In the genomic region with DNA sequence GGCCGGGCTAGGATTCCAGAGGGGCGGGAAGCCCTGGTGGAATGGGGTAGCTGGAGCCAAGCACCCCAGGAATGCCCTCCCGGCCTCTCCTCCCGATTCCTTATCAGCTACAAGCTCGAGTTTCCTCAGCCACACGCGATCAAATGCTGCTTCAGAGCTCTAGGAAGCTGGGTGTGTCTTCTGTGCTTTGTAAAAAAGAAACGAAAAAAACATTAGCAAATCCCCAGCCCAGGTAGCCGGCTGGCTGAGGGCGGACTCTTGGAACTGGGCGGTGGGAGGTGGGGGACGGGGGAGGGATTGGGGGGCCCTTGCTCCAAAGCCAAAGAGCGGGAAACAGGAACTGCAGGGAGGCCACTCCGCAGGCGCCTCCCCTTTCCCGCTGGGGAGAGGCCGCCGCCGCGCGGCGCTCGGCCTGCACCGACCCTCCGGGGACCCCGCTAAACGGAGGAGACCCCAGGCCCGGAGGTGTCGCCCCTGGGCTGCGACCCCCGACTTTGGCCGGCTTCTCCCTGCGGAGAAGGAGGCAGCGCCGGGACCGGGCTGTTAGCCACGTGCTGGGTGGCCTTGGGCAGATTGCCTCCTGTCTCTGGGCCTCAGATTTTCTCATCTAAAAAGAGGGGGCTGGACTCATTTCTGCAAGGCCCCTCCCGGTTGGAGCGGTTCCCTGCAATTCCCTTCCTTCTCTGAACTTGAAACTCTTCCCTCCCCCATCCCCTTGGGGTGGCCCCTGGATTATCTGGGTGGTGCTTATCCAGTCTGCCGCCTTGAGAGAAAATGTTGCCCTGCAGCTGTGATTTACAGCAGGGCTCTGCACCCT, we compare ENCODE assay signal across 8 cellular contexts. TPM values are rescaled to one million over a fixed set of nuclear protein-coding genes. Genes with fewer than 3 reads are reported as not detected.
DNase-seq lines count a peak whose midpoint lies in the region; ATAC-seq, FAIRE-seq and TF ChIP-seq lines count a peak whose summit lies in the region.
"Had no signal": no experiment of that assay in that cellular context is flagged by ENCODE, and none has a peak within 500 bp of the region (broad histone marks: within the 10 kb centered on the region; RNA-seq: fewer than 3 reads in every experiment).

No MANE protein-coding gene starts in this region.

- DNase-seq in NB4 (ENCODE audit: low read depth) (peak; percentile 41), coronary artery (ENCODE audit: low spot score) (peak; percentile 76), right lobe of liver (peak in 2 of 3 donors; percentile 24 to 49), type B pancreatic cell (ENCODE audit: extremely low spot score, unreplicated experiment) (no peak), NCI-H526 treated with DMSO at 0.1 percent for 48 hours (lab: John Stamatoyannopoulos, UW) (no peak)
- DNase-seq: T-cell had no signal

- TF ChIP-seq POLR2A in NB4 (IDR thresholded peaks at IDR 0.05; ENCODE audit: extremely low read depth, insufficient read length): no peak
- no peak for TF ChIP-seq POLR2A in right lobe of liver (IDR thresholded peaks at IDR 0.05)

- H3K27ac ChIP-seq in coronary artery: peak overlapping the region; percentile 42 to 58
- H3K27ac ChIP-seq in right lobe of liver: peak overlapping the region in 1 of 3 donors; percentile 33

- no peaks in the 10 kb centered on the region for H3K9me3 ChIP-seq in right lobe of liver

- H3K4me3 ChIP-seq in NB4 (ENCODE audit: low read depth, low read length): peak overlapping the region; percentile 25
- peak overlapping the region; percentile 73 for H3K4me3 ChIP-seq in coronary artery
- H3K4me3 ChIP-seq in right lobe of liver: peak overlapping the region; percentile 40 to 56 (median 46)

- ATAC-seq in right lobe of liver (peak; percentile 64 to 71 (median 67)), HG03520 (IDR thresholded peaks at IDR 0.05; ENCODE audit: unreplicated experiment) (no peak)

- peaks cover 5% of the 10 kb centered on the region for H3K9me3 Mint-ChIP-seq in type B pancreatic cell

- peak overlapping the region; percentile 76 for H3K27ac Mint-ChIP-seq in type B pancreatic cell
- H3K27ac Mint-ChIP-seq: T-cell had no signal

- H3K4me3 Mint-ChIP-seq in type B pancreatic cell: peak overlapping the region; percentile 81

- H3K4me1 Mint-ChIP-seq in type B pancreatic cell (ENCODE audit: unreplicated experiment): peaks cover 24% of the 10 kb centered on the region

- peak; percentile 36 for FAIRE-seq in G401.6 (lab: Jason Lieb, UNC)

- no peaks in the 10 kb centered on the region for H3K36me3 Mint-ChIP-seq in type B pancreatic cell
- H3K36me3 Mint-ChIP-seq: T-cell had no signal

- intact Hi-C loops in right lobe of liver (cut with DNase I): no loop called here

- peaks cover 2% of the 10 kb centered on the region for H3K27me3 Mint-ChIP-seq in type B pancreatic cell

- no peaks in the 10 kb centered on the region for H3K36me3 ChIP-seq in right lobe of liver

- 8% methylated on average over 15 of the region's 40 CpGs for WGBS in right lobe of liver (ENCODE audit: insufficient coverage, low coverage, low lambda C conversion rate, missing lambda C conversion rate)

- no peaks in the 10 kb centered on the region for H3K4me1 ChIP-seq in right lobe of liver

- no peaks in the 10 kb centered on the region for H3K27me3 ChIP-seq in right lobe of liver

- no peak for TF ChIP-seq CTCF in NB4 (IDR thresholded peaks at IDR 0.05; ENCODE audit: low read depth, low read length)
- TF ChIP-seq CTCF in coronary artery (IDR thresholded peaks at IDR 0.05): no peak
- no peak for TF ChIP-seq CTCF in right lobe of liver (IDR thresholded peaks at IDR 0.05)
- no peak for TF ChIP-seq CTCF in type B pancreatic cell (conservative IDR thresholded peaks at IDR 0.05)

RNA-seq across cellular contexts. Expression of a gene that starts 40.9 kb away (rescaled TPM):
- total RNA-seq in right lobe of liver (not detected), type B pancreatic cell (ENCODE audit: low replicate concordance) (0.85 and 6.3 TPM in 2 replicates)
- total RNA-seq: T-cell had no signal

Comparison
In these comparisons a context has a peak if more than half of its experiments do, and no peak if none do; other contexts are left out.
1. DNase-seq: peak in NB4 (single experiment), coronary artery (single experiment) and right lobe of liver (2 of 3); none in type B pancreatic cell (single experiment) and NCI-H526 treated with DMSO at 0.1 percent for 48 hours (single experiment).
2. Peak in every context shown above with its lines, with median percentiles within 50 percentile points of each other: H3K4me3 ChIP-seq.